In the genomic region with DNA sequence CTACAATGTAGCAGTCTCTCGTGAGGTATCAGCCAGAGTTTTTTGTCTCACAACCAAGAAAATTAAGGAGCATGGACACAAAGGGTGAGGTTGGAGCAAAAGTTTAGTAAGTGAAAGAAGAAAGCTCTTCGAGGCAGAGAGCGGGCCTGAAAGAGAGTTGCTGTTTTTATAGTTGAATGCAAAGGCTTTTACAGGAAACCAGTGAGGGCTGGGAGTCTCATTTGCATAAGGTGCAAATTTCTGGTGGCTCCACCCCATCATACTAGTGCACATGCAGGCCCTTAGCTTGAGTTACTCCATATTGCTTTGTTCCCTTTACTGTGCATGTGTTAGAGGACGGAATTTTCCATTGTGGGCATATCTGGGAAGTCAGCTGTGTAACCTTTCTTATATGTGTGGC, we compare ENCODE assay signal across 15 cellular contexts. TPM values are rescaled to one million over a fixed set of nuclear protein-coding genes. Genes with fewer than 3 reads are reported as not detected.
DNase-seq lines count a peak whose midpoint lies in the region; ATAC-seq and TF ChIP-seq lines count a peak whose summit lies in the region.
"Had no signal": no experiment of that assay in that cellular context is flagged by ENCODE, and none has a peak within 500 bp of the region (broad histone marks: within the 10 kb centered on the region; RNA-seq: fewer than 3 reads in every experiment).

No MANE protein-coding gene starts in this region.

- no peaks in the 10 kb centered on the region for H3K9me3 ChIP-seq in gastrocnemius medialis
- H3K9me3 ChIP-seq: Caco-2 had no signal

- DNase-seq in activated naive CD8-positive, alpha-beta T cell treated with anti-CD3 and anti-CD28 coated beads, Interleukin-2, amount 10 ng/mL, durations not matched to agents 7 days and 5 days: no peak
- DNase-seq in activated naive CD8-positive, alpha-beta T cell treated with anti-CD3 and anti-CD28 coated beads, Interleukin-2, amount 50 U/mL, for 24 hours: no peak
- peak; percentile 22 for DNase-seq in GM23338 (ENCODE audit: low spot score)
- no peak for DNase-seq in natural killer cell
- DNase-seq in gastrocnemius medialis: no peak
- DNase-seq: 8988T; AML-193; Caco-2; CD8-positive, alpha-beta memory T cell; IMR-90 had no signal

- no peaks in the 10 kb centered on the region for H3K27me3 ChIP-seq in GM23338 (ENCODE audit: insufficient read depth)
- H3K27me3 ChIP-seq in gastrocnemius medialis: no peaks in the 10 kb centered on the region
- H3K27me3 ChIP-seq: BLaER1 had no signal

- H3K4me3 Mint-ChIP-seq in activated naive CD8-positive, alpha-beta T cell treated with anti-CD3 and anti-CD28 coated beads, Interleukin-2, amount 10 ng/mL, durations not matched to agents 7 days and 5 days: peak overlapping the region; percentile 7
- H3K4me3 Mint-ChIP-seq in activated naive CD8-positive, alpha-beta T cell treated with anti-CD3 and anti-CD28 coated beads, Interleukin-2, amount 50 U/mL, for 24 hours: no peak overlapping the region
- no peak overlapping the region for H3K4me3 Mint-ChIP-seq in GM23338
- peak overlapping the region; percentile 55 for H3K4me3 Mint-ChIP-seq in activated T-helper 17 cell treated with anti-CD3 and anti-CD28 coated beads, Interleukin-2, amount 50 U/mL, for 72 hours
- H3K4me3 Mint-ChIP-seq in natural killer cell: peak overlapping the region; percentile 14

- TF ChIP-seq CTCF in GM23338 (conservative IDR thresholded peaks at IDR 0.05; ENCODE audit: low read depth in 2 of 2): no peak
- no peak for TF ChIP-seq CTCF in natural killer cell (IDR thresholded peaks at IDR 0.05)
- TF ChIP-seq CTCF in gastrocnemius medialis (IDR thresholded peaks at IDR 0.05 in 4 of 5, conservative IDR thresholded peaks at IDR 0.05 in 1 of 5): no peak

- ATAC-seq in activated naive CD8-positive, alpha-beta T cell treated with anti-CD3 and anti-CD28 coated beads, Interleukin-2, amount 10 ng/mL, durations not matched to agents 7 days and 5 days (ENCODE audit: low read depth): no peak
- ATAC-seq in activated naive CD8-positive, alpha-beta T cell treated with anti-CD3 and anti-CD28 coated beads, Interleukin-2, amount 50 U/mL, for 24 hours: no peak
- ATAC-seq in GM23338 (no peak), natural killer cell (no peak), gastrocnemius medialis (no peak), GM19351 (IDR thresholded peaks at IDR 0.05; ENCODE audit: unreplicated experiment) (no peak)
- peak; percentile 26 for ATAC-seq in activated T-helper 17 cell treated with anti-CD3 and anti-CD28 coated beads, Interleukin-2, amount 50 U/mL, for 72 hours (replicated peaks)

- POLR2A ChIA-PET in activated naive CD8-positive, alpha-beta T cell treated with anti-CD3 and anti-CD28 coated beads, Interleukin-2, amount 10 ng/mL, durations not matched to agents 7 days and 5 days (lab: Charles Lee): no interaction called here

- H3K27ac Mint-ChIP-seq in activated naive CD8-positive, alpha-beta T cell treated with anti-CD3 and anti-CD28 coated beads, Interleukin-2, amount 10 ng/mL, durations not matched to agents 7 days and 5 days: peak overlapping the region; percentile 39
- H3K27ac Mint-ChIP-seq in activated naive CD8-positive, alpha-beta T cell treated with anti-CD3 and anti-CD28 coated beads, Interleukin-2, amount 50 U/mL, for 24 hours: no peak overlapping the region
- H3K27ac Mint-ChIP-seq in GM23338 (no peak overlapping the region), natural killer cell (peak overlapping the region; percentile 41 to 56)
- peak overlapping the region; percentile 22 for H3K27ac Mint-ChIP-seq in activated T-helper 17 cell treated with anti-CD3 and anti-CD28 coated beads, Interleukin-2, amount 50 U/mL, for 72 hours

- H3K36me3 ChIP-seq in GM23338 (ENCODE audit: insufficient read depth) (peaks cover 5% of the 10 kb centered on the region), gastrocnemius medialis (no peaks in the 10 kb centered on the region)
- H3K36me3 ChIP-seq: BLaER1 had no signal

- H3K4me1 ChIP-seq in GM23338 (ENCODE audit: insufficient read depth): no peaks in the 10 kb centered on the region
- no peaks in the 10 kb centered on the region for H3K4me1 ChIP-seq in gastrocnemius medialis
- H3K4me1 ChIP-seq: Caco-2 had no signal

- intact Hi-C loops in natural killer cell (cut with micrococcal nuclease): no loop called here
- intact Hi-C loops in gastrocnemius medialis (cut with DNase I; ENCODE audit: low total_unique reads): no loop called here

- H3K9me3 Mint-ChIP-seq in activated naive CD8-positive, alpha-beta T cell treated with anti-CD3 and anti-CD28 coated beads, Interleukin-2, amount 10 ng/mL, durations not matched to agents 7 days and 5 days: no peaks in the 10 kb centered on the region
- no peaks in the 10 kb centered on the region for H3K9me3 Mint-ChIP-seq in activated naive CD8-positive, alpha-beta T cell treated with anti-CD3 and anti-CD28 coated beads, Interleukin-2, amount 50 U/mL, for 24 hours
- H3K9me3 Mint-ChIP-seq in GM23338 (peaks cover 32% of the 10 kb centered on the region), natural killer cell (no peaks in the 10 kb centered on the region)
- H3K9me3 Mint-ChIP-seq in activated T-helper 17 cell treated with anti-CD3 and anti-CD28 coated beads, Interleukin-2, amount 50 U/mL, for 72 hours: no peaks in the 10 kb centered on the region
- H3K9me3 Mint-ChIP-seq: CD8-positive, alpha-beta memory T cell had no signal

- no peaks in the 10 kb centered on the region for H3F3A ChIP-seq in GM23338 (replicated peaks; ENCODE audit: low read depth)

- in situ Hi-C loops in gastrocnemius medialis (cut with MboI; ENCODE audit: low sequenced_read_pairs in 4 of 4): no loop called here

- peaks cover 2% of the 10 kb centered on the region for H3K4me1 Mint-ChIP-seq in activated naive CD8-positive, alpha-beta T cell treated with anti-CD3 and anti-CD28 coated beads, Interleukin-2, amount 10 ng/mL, durations not matched to agents 7 days and 5 days
- peaks cover 9% of the 10 kb centered on the region for H3K4me1 Mint-ChIP-seq in activated naive CD8-positive, alpha-beta T cell treated with anti-CD3 and anti-CD28 coated beads, Interleukin-2, amount 50 U/mL, for 24 hours
- no peaks in the 10 kb centered on the region for H3K4me1 Mint-ChIP-seq in GM23338
- H3K4me1 Mint-ChIP-seq in activated T-helper 17 cell treated with anti-CD3 and anti-CD28 coated beads, Interleukin-2, amount 50 U/mL, for 72 hours: no peaks in the 10 kb centered on the region
- peaks cover 10 to 12% of the 10 kb centered on the region in 2 donors for H3K4me1 Mint-ChIP-seq in natural killer cell

- no peaks in the 10 kb centered on the region for H3K79me2 ChIP-seq in GM23338 (replicated peaks; ENCODE audit: insufficient read depth)

- no peak overlapping the region for H3K4me3 ChIP-seq in GM23338
- no peak overlapping the region for H3K4me3 ChIP-seq in gastrocnemius medialis
- H3K4me3 ChIP-seq: BLaER1 had no signal

- no peak for TF ChIP-seq POLR2A in gastrocnemius medialis (IDR thresholded peaks at IDR 0.05)

- H3K36me3 Mint-ChIP-seq in activated naive CD8-positive, alpha-beta T cell treated with anti-CD3 and anti-CD28 coated beads, Interleukin-2, amount 10 ng/mL, durations not matched to agents 7 days and 5 days: no peaks in the 10 kb centered on the region
- no peaks in the 10 kb centered on the region for H3K36me3 Mint-ChIP-seq in activated naive CD8-positive, alpha-beta T cell treated with anti-CD3 and anti-CD28 coated beads, Interleukin-2, amount 50 U/mL, for 24 hours (ENCODE audit: low read depth)
- peaks cover 23% of the 10 kb centered on the region for H3K36me3 Mint-ChIP-seq in GM23338 (ENCODE audit: low read depth)
- H3K36me3 Mint-ChIP-seq in activated T-helper 17 cell treated with anti-CD3 and anti-CD28 coated beads, Interleukin-2, amount 50 U/mL, for 72 hours (ENCODE audit: low read depth): no peaks in the 10 kb centered on the region
- no peaks in the 10 kb centered on the region for H3K36me3 Mint-ChIP-seq in natural killer cell
- H3K36me3 Mint-ChIP-seq: CD8-positive, alpha-beta memory T cell had no signal

- H3K27ac ChIP-seq in GM23338 (ENCODE audit: low read depth) (no peak overlapping the region), gastrocnemius medialis (no peak overlapping the region)
- H3K27ac ChIP-seq: BLaER1, KMS-11 had no signal

- H3K4me2 ChIP-seq in GM23338: no peak overlapping the region
- H3K4me2 ChIP-seq: BLaER1, KMS-11 had no signal

- no peaks in the 10 kb centered on the region for H3K9me2 ChIP-seq in GM23338 (ENCODE audit: insufficient read depth)

- no peak overlapping the region for H2AFZ ChIP-seq in GM23338

- H3K27me3 Mint-ChIP-seq in activated naive CD8-positive, alpha-beta T cell treated with anti-CD3 and anti-CD28 coated beads, Interleukin-2, amount 10 ng/mL, durations not matched to agents 7 days and 5 days: peaks cover 3% of the 10 kb centered on the region
- peaks cover 3% of the 10 kb centered on the region for H3K27me3 Mint-ChIP-seq in activated naive CD8-positive, alpha-beta T cell treated with anti-CD3 and anti-CD28 coated beads, Interleukin-2, amount 50 U/mL, for 24 hours
- H3K27me3 Mint-ChIP-seq in GM23338 (ENCODE audit: insufficient read depth, low read depth, poor library complexity): peaks cover 1% of the 10 kb centered on the region
- H3K27me3 Mint-ChIP-seq in activated T-helper 17 cell treated with anti-CD3 and anti-CD28 coated beads, Interleukin-2, amount 50 U/mL, for 72 hours: peaks cover 15% of the 10 kb centered on the region
- peaks cover 0 to 6% of the 10 kb centered on the region in 2 donors for H3K27me3 Mint-ChIP-seq in natural killer cell (ENCODE audit: low read depth in 2 of 2)

- no peaks in the 10 kb centered on the region for H4K20me1 ChIP-seq in GM23338 (replicated peaks; ENCODE audit: insufficient read depth)
- H4K20me1 ChIP-seq: BLaER1 had no signal

RNA-seq across cellular contexts. Expression of gene CPE, which starts 48.0 kb away (rescaled TPM):
- total RNA-seq in activated naive CD8-positive, alpha-beta T cell treated with anti-CD3 and anti-CD28 coated beads, Interleukin-2, amount 10 ng/mL, durations not matched to agents 7 days and 5 days: not detected
- total RNA-seq in GM23338 (2014; rRNA removed; shearing (Covaris generic)): 16.5 and 18.5 TPM in 2 replicates
- 8.8 and 10.3 TPM in 2 replicates for polyA plus RNA-seq in GM23338 (2016; fragmentation: Nextera tagmentation; extraction: Ambion mirVana)
- not detected for total RNA-seq in activated T-helper 17 cell treated with anti-CD3 and anti-CD28 coated beads, Interleukin-2, amount 50 U/mL, for 72 hours
- total RNA-seq in natural killer cell (not detected), gastrocnemius medialis (10 to 100 TPM; 11.8 to 27.6 (median 17.0) TPM)
- total RNA-seq: CD8-positive, alpha-beta memory T cell; HT-29 had no signal
- polyA plus RNA-seq: CD8-positive, alpha-beta memory T cell had no signal

Comparison
In these comparisons a context has a peak if more than half of its experiments do, and no peak if none do; other contexts are left out.
1. H3K27ac Mint-ChIP-seq: peak in activated naive CD8-positive, alpha-beta T cell treated with anti-CD3 and anti-CD28 coated beads, Interleukin-2, amount 10 ng/mL, durations not matched to agents 7 days and 5 days (single experiment), activated T-helper 17 cell treated with anti-CD3 and anti-CD28 coated beads, Interleukin-2, amount 50 U/mL, for 72 hours (single experiment) and natural killer cell (2 of 2); none in activated naive CD8-positive, alpha-beta T cell treated with anti-CD3 and anti-CD28 coated beads, Interleukin-2, amount 50 U/mL, for 24 hours (single experiment) and GM23338 (single experiment).
2. H3K4me3 Mint-ChIP-seq: peak in activated naive CD8-positive, alpha-beta T cell treated with anti-CD3 and anti-CD28 coated beads, Interleukin-2, amount 10 ng/mL, durations not matched to agents 7 days and 5 days (single experiment), activated T-helper 17 cell treated with anti-CD3 and anti-CD28 coated beads, Interleukin-2, amount 50 U/mL, for 72 hours (single experiment) and natural killer cell (single experiment); none in activated naive CD8-positive, alpha-beta T cell treated with anti-CD3 and anti-CD28 coated beads, Interleukin-2, amount 50 U/mL, for 24 hours (single experiment) and GM23338 (single experiment).
3. RNA of gene CPE, which starts 48.0 kb away (total RNA-seq): 11.8 to 27.6 TPM in gastrocnemius medialis and 16.5 to 18.5 TPM in GM23338; not detected in activated T-helper 17 cell treated with anti-CD3 and anti-CD28 coated beads, Interleukin-2, amount 50 U/mL, for 72 hours, not detected in activated naive CD8-positive, alpha-beta T cell treated with anti-CD3 and anti-CD28 coated beads, Interleukin-2, amount 10 ng/mL, durations not matched to agents 7 days and 5 days and not detected in natural killer cell; every median in the first group is over 10 times any median in the second.